In genomic region chr11:64000026-64000739, GRCh38 we compare ENCODE assay signal across 8 cellular contexts. TPM values are rescaled to one million over a fixed set of nuclear protein-coding genes. Genes with fewer than 3 reads are reported as not detected.
DNase-seq lines count a peak whose midpoint lies in the region; ATAC-seq lines count a peak whose summit lies in the region.

No MANE protein-coding gene starts in this region.

- ATAC-seq in HG03354 (IDR thresholded peaks at IDR 0.05; ENCODE audit: poor library complexity, severe bottlenecking, unreplicated experiment) (peak; percentile 47), GM19324 (IDR thresholded peaks at IDR 0.05; ENCODE audit: low FRiP score, unreplicated experiment) (no peak)

- DNase-seq in Daoy (ENCODE audit: low read depth) (peak; percentile 82), medulla oblongata (ENCODE audit: extremely low spot score) (peak; percentile 84), NCI-H510A (lab: John Stamatoyannopoulos, UW) (no peak)
- peak; percentile 91 for DNase-seq in activated CD8-positive, alpha-beta memory T cell treated with anti-CD3 and anti-CD28 coated beads for 24 hours
- peak; percentile 68 for DNase-seq in effector CD4-positive, alpha-beta T cell
- peak; percentile 59 for DNase-seq in stimulated activated CD8-positive, alpha-beta memory T cell treated with anti-CD3 and anti-CD28 coated beads, Interleukin-12 subunit alpha, Interleukin-12 subunit beta, amount 100 ng/mL, for 4 hours (ENCODE audit: low read depth)

RNA-seq across cellular contexts. Expression of gene OTUB1, which starts 13.9 kb away (rescaled TPM):
- total RNA-seq in Daoy (2014; rRNA removed; shearing (Covaris generic)): 30.7 and 36.9 TPM in 2 replicates

RNA-seq across cellular contexts. Expression of gene COX8A, which starts 25.8 kb away (rescaled TPM):
- total RNA-seq in Daoy (2014; rRNA removed; shearing (Covaris generic)): 361 and 414 TPM in 2 replicates

RNA-seq across cellular contexts. Expression of gene FLRT1, which starts 35.5 kb away (rescaled TPM):
- not detected in 2 replicates for total RNA-seq in Daoy (2014; rRNA removed; shearing (Covaris generic))
